ENCODE assay signal across 1 cellular context in genomic region chr10:131955591-131956340, GRCh38.
TF ChIP-seq lines count a peak whose summit lies in the region.

No MANE protein-coding gene starts in this region.

TF ChIP-seq in IMR-90, 13 proteins besides CTCF, POLR2A, EP300 and RAD21 (continued from another document):
- TF ChIP-seq RCOR1 (IDR thresholded peaks at IDR 0.05; ENCODE audit: insufficient replicate concordance, low read length) (no peak), MXI1 (IDR thresholded peaks at IDR 0.05; ENCODE audit: borderline replicate concordance, low read depth, low read length) (no peak), USF2 (IDR thresholded peaks at IDR 0.05; ENCODE audit: low read depth, low read length) (no peak), CHD1 (IDR thresholded peaks at IDR 0.05; ENCODE audit: low read depth, low read length) (no peak), MAZ (IDR thresholded peaks at IDR 0.05; ENCODE audit: borderline replicate concordance, low read depth, low read length) (no peak), CEBPB (IDR thresholded peaks at IDR 0.05; ENCODE audit: low read depth, low read length) (no peak), RFX5 (IDR thresholded peaks at IDR 0.05; ENCODE audit: low read depth, low read length) (no peak), MAFK (IDR thresholded peaks at IDR 0.05; ENCODE audit: low read depth, low read length) (no peak), FOS (IDR thresholded peaks at IDR 0.05; ENCODE audit: low read depth, low read length) (no peak), BHLHE40 (IDR thresholded peaks at IDR 0.05; ENCODE audit: low read depth, low read length) (no peak)
